In the genomic region with DNA sequence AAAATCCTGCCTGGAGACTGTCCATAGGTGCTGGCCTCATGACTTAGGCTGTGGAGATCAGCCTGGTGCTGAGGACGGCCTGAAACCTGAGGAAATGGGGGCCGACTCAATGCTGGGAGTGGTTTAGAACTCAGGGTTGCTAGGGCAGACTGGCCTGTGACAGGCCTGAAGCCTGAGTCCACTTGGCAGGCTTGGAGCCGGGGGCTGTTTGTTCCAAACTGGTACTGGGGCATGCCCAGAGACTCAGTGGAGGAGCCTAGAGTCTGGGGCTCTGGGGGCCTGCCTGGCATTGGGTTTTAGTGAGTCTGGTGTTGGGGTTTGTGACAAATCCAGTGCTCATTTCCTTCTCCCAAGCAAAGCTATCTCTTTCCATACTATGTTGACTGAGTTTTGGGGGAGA, we compare ENCODE assay signal across 30 cellular contexts.
"Had no signal": no experiment of that assay in that cellular context is flagged by ENCODE, and none has a peak within 500 bp of the region (broad histone marks: within the 10 kb centered on the region; RNA-seq: fewer than 3 reads in every experiment).

No MANE protein-coding gene starts in this region.

- H3K4me3 ChIP-seq: adrenal gland, ascending aorta, body of pancreas, breast epithelium, cardiac muscle cell had no signal

- H3K36me3 ChIP-seq: adrenal gland, ascending aorta, brain microvascular endothelial cell, breast epithelium, cardiac muscle cell had no signal

- H3K27ac ChIP-seq: adrenal gland, ascending aorta, body of pancreas, brain microvascular endothelial cell, breast epithelium, cardiac muscle cell had no signal

- H3K9me3 ChIP-seq: adrenal gland, ascending aorta, body of pancreas had no signal

- ATAC-seq: activated naive CD4-positive, alpha-beta T cell treated with anti-CD3 and anti-CD28 coated beads, Interleukin-2, amount 50 U/mL, for 72 hours; activated naive CD8-positive, alpha-beta T cell treated with anti-CD3 and anti-CD28 coated beads, Interleukin-2, amount 50 U/mL, for 24 hours; activated T-cell treated with anti-CD3 and anti-CD28 coated beads, Interleukin-2, amount 50 U/mL, for 4 hours; activated T-cell treated with anti-CD3 and anti-CD28 coated beads, Interleukin-2, amount 50 U/mL, for 72 hours; activated T-helper 17 cell treated with anti-CD3 and anti-CD28 coated beads, Interleukin-2, amount 50 U/mL, for 72 hours; body of pancreas had no signal

- H3K4me1 ChIP-seq: adrenal gland, ascending aorta, body of pancreas, breast epithelium had no signal

- DNase-seq: activated effector memory CD4-positive, alpha-beta T cell treated with anti-CD3 and anti-CD28 coated beads, Interleukin-2, amount 50 U/mL, for 16 hours; activated effector memory CD4-positive, alpha-beta T cell treated with Interleukin-2 at 50 U/mL for 16 hours; activated gamma-delta T cell; activated gamma-delta T cell treated with Interleukin-2 at 50 U/mL for 16 hours; activated naive CD4-positive, alpha-beta T cell; activated naive CD4-positive, alpha-beta T cell treated with anti-CD3 and anti-CD28 coated beads for 36 hours; activated naive CD4-positive, alpha-beta T cell treated with anti-CD3 and anti-CD28 coated beads, Interleukin-2, amount 10 ng/mL, durations not matched to agents 7 days and 5 days; activated naive CD4-positive, alpha-beta T cell treated with anti-CD3 and anti-CD28 coated beads, Interleukin-2, amount 50 U/mL, for 16 hours; activated naive CD4-positive, alpha-beta T cell treated with Interleukin-2 at 50 U/mL for 16 hours; activated naive CD8-positive, alpha-beta T cell treated with anti-CD3 and anti-CD28 coated beads for 36 hours; activated naive CD8-positive, alpha-beta T cell treated with anti-CD3 and anti-CD28 coated beads, Interleukin-2, amount 10 ng/mL, durations not matched to agents 7 days and 5 days; activated naive CD8-positive, alpha-beta T cell treated with anti-CD3 and anti-CD28 coated beads, Interleukin-2, amount 50 U/mL, for 24 hours; activated T-cell treated with anti-CD3 and anti-CD28 coated beads, Interleukin-2, amount 50 U/mL, for 24 hours; activated T-cell treated with anti-CD3 and anti-CD28 coated beads, Interleukin-2, amount 50 U/mL, for 4 hours; activated T-cell treated with anti-CD3 and anti-CD28 coated beads, Interleukin-2, amount 50 U/mL, for 48 hours; activated T-cell treated with anti-CD3 and anti-CD28 coated beads, Interleukin-2, amount 50 U/mL, for 72 hours; adrenal gland; amniotic stem cell; amygdala; anterior cingulate cortex; body of pancreas; brain microvascular endothelial cell; caudate nucleus; central memory CD4-positive, alpha-beta T cell; cerebellar nuclear complex had no signal

- H3K27me3 ChIP-seq: adrenal gland, ascending aorta, body of pancreas, brain microvascular endothelial cell, breast epithelium, cardiac muscle cell had no signal
